In genomic region chr7:89621925-89622641, GRCh38 we compare ENCODE assay signal across 1 cellular context.
TF ChIP-seq lines count a peak whose summit lies in the region.

No MANE protein-coding gene starts in this region.

TF ChIP-seq in GM12878, 131 proteins besides CTCF, POLR2A, EP300 and RAD21 (continued from another document):
- TF ChIP-seq HDAC2 (IDR thresholded peaks at IDR 0.05) (no peak), SMAD5 (IDR thresholded peaks at IDR 0.05; ENCODE audit: low read depth) (no peak), ESRRA (IDR thresholded peaks at IDR 0.05; ENCODE audit: low read length) (no peak), MXI1 (IDR thresholded peaks at IDR 0.05; ENCODE audit: low read depth, low read length) (no peak), HSF1 (IDR thresholded peaks at IDR 0.05; ENCODE audit: low read depth, low read length) (no peak), SMC3 (IDR thresholded peaks at IDR 0.05; ENCODE audit: borderline replicate concordance, low read length) (no peak)
